9 cellular contexts compared by ENCODE assay signal in the genomic region with DNA sequence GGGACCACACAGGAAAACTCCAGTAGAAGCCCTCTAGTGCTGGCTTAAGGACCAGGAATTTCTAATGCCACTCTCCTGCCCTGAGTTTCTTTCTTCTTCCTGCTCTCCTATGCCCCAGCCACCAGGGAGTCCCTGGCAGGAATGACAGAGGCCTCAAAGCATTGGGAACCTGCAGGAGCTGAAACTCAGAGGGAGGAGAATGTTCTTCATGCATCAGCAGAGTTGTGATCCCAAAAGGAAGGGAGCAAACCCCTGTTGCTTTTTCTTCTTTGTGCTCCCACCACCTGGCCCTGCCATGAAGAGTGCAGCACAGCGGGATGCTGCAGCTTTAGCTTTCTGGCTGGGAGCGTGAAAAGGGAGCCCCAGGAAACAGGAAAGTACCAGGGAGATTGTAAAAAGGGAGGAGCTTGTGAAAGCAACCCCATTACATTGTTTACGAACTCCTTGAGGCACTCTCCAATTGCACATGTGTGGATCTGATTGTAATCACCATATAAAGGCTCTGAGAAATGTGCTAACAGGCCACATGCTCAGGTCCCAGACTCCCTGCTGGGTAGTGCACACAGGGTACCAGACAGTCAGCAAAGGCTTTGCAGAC. TPM values are rescaled to one million over a fixed set of nuclear protein-coding genes. Genes with fewer than 3 reads are reported as not detected.
DNase-seq lines count a peak whose midpoint lies in the region; ATAC-seq and TF ChIP-seq lines count a peak whose summit lies in the region.
"Had no signal": no experiment of that assay in that cellular context is flagged by ENCODE, and none has a peak within 500 bp of the region (broad histone marks: within the 10 kb centered on the region; RNA-seq: fewer than 3 reads in every experiment).

No MANE protein-coding gene starts in this region.

- H3K36me3 ChIP-seq in HCT116 (ENCODE audit: control insufficient read depth in 1 of 2, insufficient read depth in 2 of 2, low read length in 2 of 2), result no peaks in the 10 kb centered on the region

- no peaks in the 10 kb centered on the region for H3K79me2 ChIP-seq in HCT116 (ENCODE audit: insufficient read depth, low read length)

- no peaks in the 10 kb centered on the region for H3K9me3 ChIP-seq in HCT116 (ENCODE audit: control insufficient read depth in 1 of 2, insufficient read depth in 1 of 2, low read depth in 1 of 2, low read length in 2 of 2)

- no TSS peak for BruUV-seq in HCT116 (replicated peaks; lab: Mats Ljungman, UMichigan)

- POLR2A ChIA-PET in HCT116 (lab: Charles Lee), result no interaction called here

- DNase-seq in HCT116 (ENCODE audit: low read depth, low spot score) (no peak), NCI-H2171 treated with DMSO at 0.1 percent for 48 hours (lab: John Stamatoyannopoulos, UW) (peak; percentile 99), ecto neural progenitor cell (ENCODE audit: low spot score) (peak; percentile 56), renal cortical epithelial cell (ENCODE audit: low read depth) (peak; percentile 19), dermis blood vessel endothelial cell (no peak)
- DNase-seq: activated naive CD8-positive, alpha-beta T cell treated with anti-CD3 and anti-CD28 coated beads, Interleukin-2, amount 10 ng/mL, durations not matched to agents 7 days and 5 days had no signal

- no peak for TF ChIP-seq CTCF in HCT116 (IDR thresholded peaks at IDR 0.05 in 2 of 3, conservative IDR thresholded peaks at IDR 0.05 in 1 of 3; ENCODE audit: borderline replicate concordance in 1 of 3, insufficient read depth in 1 of 3, low read depth in 2 of 3, low read length in 2 of 3)

- no peak for TF ChIP-seq POLR2A in HCT116 (IDR thresholded peaks at IDR 0.05; ENCODE audit: borderline replicate concordance, extremely low read depth, insufficient read depth, insufficient read length)

- RAD21 ChIA-PET in HCT116 (lab: Charles Lee; ENCODE audit: low non-redundant PET in 1 of 2, low total read pairs in 2 of 2, uncharacterized antibody in 2 of 2, unreplicated experiment in 2 of 2), result interaction anchor here in 1 of 2 experiments (0.6 kb wide), 1 partner anchor 23 kb away, joined by 3 read pairs; no protein-coding TSS in a partner anchor

- H4K20me1 ChIP-seq in HCT116 (ENCODE audit: insufficient read depth), result no peaks in the 10 kb centered on the region

- no peaks in the 10 kb centered on the region for H3K27me3 ChIP-seq in HCT116 (ENCODE audit: insufficient read depth, low read length)

- H3K27ac ChIP-seq in HCT116 (ENCODE audit: low read depth, low read length), result no peak overlapping the region

- no peak overlapping the region for H3K4me3 ChIP-seq in HCT116 (replicated peaks in 1 of 2; ENCODE audit: low read depth in 1 of 2, low read length in 2 of 2)

- no peak for TF ChIP-seq RAD21 in HCT116 (IDR thresholded peaks at IDR 0.05; ENCODE audit: low read depth)

- H3K4me1 ChIP-seq in HCT116 (ENCODE audit: control insufficient read depth in 1 of 2, insufficient read depth in 2 of 2, low read length in 2 of 2), result peaks cover 4 to 16% of the 10 kb centered on the region in 2 experiments; a peak in 3 of 4 replicates

- ATAC-seq in HCT116 (peak; percentile 60), GM21526 (IDR thresholded peaks at IDR 0.05; ENCODE audit: low FRiP score, unreplicated experiment) (no peak), GM19395 (IDR thresholded peaks at IDR 0.05; ENCODE audit: unreplicated experiment) (no peak)
- ATAC-seq: natural killer cell treated with Interleukin-12 subunit alpha and Interleukin-12 subunit beta and Interleukin-15 and Interleukin-18, amount 100 ng/mL, for 72 hours had no signal

- H2AFZ ChIP-seq in HCT116 (ENCODE audit: low read depth, low read length, poor library complexity, severe bottlenecking), result no peak overlapping the region

- H3K4me2 ChIP-seq in HCT116 (ENCODE audit: low read length), result no peak overlapping the region

- H3K9ac ChIP-seq in HCT116 (ENCODE audit: low read length), result no peak overlapping the region

- intact Hi-C loops in HCT116 (cut with micrococcal nuclease), result loop anchor here (5.0 kb wide), 1 partner anchor 35 kb away; a partner anchor contains a TSS

- H3K9me2 ChIP-seq in HCT116 (ENCODE audit: insufficient read depth), result no peaks in the 10 kb centered on the region

- CTCF ChIA-PET in HCT116 (lab: Charles Lee), result interaction anchor here (1.6 kb wide), 1 partner anchor 10 kb away, joined by 9 read pairs; no protein-coding TSS in a partner anchor

TF ChIP-seq in HCT116, 20 proteins besides CTCF, POLR2A, EP300 and RAD21:
- TF ChIP-seq EZH2 (IDR thresholded peaks at IDR 0.05) (no peak), SRF (IDR thresholded peaks at IDR 0.05; ENCODE audit: low read depth) (no peak), EGR1 (IDR thresholded peaks at IDR 0.05; ENCODE audit: low read depth) (no peak), ZNF274 (IDR thresholded peaks at IDR 0.05; ENCODE audit: low read depth, low read length) (no peak), EZH2phosphoT487 (IDR thresholded peaks at IDR 0.05; ENCODE audit: borderline replicate concordance) (no peak), FOSL1 (IDR thresholded peaks at IDR 0.05; ENCODE audit: low read depth) (no peak), CBX3 (IDR thresholded peaks at IDR 0.05; ENCODE audit: low read depth) (no peak), ELF1 (IDR thresholded peaks at IDR 0.05; ENCODE audit: borderline replicate concordance, low read depth) (no peak), YY1 (IDR thresholded peaks at IDR 0.05; ENCODE audit: extremely low read depth, insufficient replicate concordance, low read depth, low read length) (no peak), TCF7L2 (IDR thresholded peaks at IDR 0.05; ENCODE audit: borderline replicate concordance, extremely low read depth, insufficient read depth, insufficient read length) (no peak), JUND (IDR thresholded peaks at IDR 0.05) (no peak), SIN3A (IDR thresholded peaks at IDR 0.05; ENCODE audit: low read depth) (no peak), ZFX (IDR thresholded peaks at IDR 0.05) (no peak), POLR2AphosphoS5 (IDR thresholded peaks at IDR 0.05; ENCODE audit: low read depth, low read length) (no peak), CEBPB (IDR thresholded peaks at IDR 0.05; ENCODE audit: low read depth) (no peak), SP1 (IDR thresholded peaks at IDR 0.05; ENCODE audit: low read depth) (no peak)
- TF ChIP-seq, protein P1, sequence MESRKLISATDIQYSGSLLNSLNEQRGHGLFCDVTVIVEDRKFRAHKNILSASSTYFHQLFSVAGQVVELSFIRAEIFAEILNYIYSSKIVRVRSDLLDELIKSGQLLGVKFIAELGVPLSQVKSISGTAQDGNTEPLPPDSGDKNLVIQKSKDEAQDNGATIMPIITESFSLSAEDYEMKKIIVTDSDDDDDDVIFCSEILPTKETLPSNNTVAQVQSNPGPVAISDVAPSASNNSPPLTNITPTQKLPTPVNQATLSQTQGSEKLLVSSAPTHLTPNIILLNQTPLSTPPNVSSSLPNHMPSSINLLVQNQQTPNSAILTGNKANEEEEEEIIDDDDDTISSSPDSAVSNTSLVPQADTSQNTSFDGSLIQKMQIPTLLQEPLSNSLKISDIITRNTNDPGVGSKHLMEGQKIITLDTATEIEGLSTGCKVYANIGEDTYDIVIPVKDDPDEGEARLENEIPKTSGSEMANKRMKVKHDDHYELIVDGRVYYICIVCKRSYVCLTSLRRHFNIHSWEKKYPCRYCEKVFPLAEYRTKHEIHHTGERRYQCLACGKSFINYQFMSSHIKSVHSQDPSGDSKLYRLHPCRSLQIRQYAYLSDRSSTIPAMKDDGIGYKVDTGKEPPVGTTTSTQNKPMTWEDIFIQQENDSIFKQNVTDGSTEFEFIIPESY (IDR thresholded peaks at IDR 0.05; ENCODE audit: extremely low read depth, insufficient replicate concordance, low read length), result no peak
- TF ChIP-seq, protein P2, sequence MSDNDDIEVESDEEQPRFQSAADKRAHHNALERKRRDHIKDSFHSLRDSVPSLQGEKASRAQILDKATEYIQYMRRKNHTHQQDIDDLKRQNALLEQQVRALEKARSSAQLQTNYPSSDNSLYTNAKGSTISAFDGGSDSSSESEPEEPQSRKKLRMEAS (IDR thresholded peaks at IDR 0.05), result no peak
- TF ChIP-seq, protein P3, sequence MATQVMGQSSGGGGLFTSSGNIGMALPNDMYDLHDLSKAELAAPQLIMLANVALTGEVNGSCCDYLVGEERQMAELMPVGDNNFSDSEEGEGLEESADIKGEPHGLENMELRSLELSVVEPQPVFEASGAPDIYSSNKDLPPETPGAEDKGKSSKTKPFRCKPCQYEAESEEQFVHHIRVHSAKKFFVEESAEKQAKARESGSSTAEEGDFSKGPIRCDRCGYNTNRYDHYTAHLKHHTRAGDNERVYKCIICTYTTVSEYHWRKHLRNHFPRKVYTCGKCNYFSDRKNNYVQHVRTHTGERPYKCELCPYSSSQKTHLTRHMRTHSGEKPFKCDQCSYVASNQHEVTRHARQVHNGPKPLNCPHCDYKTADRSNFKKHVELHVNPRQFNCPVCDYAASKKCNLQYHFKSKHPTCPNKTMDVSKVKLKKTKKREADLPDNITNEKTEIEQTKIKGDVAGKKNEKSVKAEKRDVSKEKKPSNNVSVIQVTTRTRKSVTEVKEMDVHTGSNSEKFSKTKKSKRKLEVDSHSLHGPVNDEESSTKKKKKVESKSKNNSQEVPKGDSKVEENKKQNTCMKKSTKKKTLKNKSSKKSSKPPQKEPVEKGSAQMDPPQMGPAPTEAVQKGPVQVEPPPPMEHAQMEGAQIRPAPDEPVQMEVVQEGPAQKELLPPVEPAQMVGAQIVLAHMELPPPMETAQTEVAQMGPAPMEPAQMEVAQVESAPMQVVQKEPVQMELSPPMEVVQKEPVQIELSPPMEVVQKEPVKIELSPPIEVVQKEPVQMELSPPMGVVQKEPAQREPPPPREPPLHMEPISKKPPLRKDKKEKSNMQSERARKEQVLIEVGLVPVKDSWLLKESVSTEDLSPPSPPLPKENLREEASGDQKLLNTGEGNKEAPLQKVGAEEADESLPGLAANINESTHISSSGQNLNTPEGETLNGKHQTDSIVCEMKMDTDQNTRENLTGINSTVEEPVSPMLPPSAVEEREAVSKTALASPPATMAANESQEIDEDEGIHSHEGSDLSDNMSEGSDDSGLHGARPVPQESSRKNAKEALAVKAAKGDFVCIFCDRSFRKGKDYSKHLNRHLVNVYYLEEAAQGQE (IDR thresholded peaks at IDR 0.05; ENCODE audit: low read depth), result no peak
- TF ChIP-seq, protein P4, sequence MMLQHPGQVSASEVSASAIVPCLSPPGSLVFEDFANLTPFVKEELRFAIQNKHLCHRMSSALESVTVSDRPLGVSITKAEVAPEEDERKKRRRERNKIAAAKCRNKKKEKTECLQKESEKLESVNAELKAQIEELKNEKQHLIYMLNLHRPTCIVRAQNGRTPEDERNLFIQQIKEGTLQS (IDR thresholded peaks at IDR 0.05), result no peak
TF ChIP-seq in HCT116: peak in this region for 0.

RNA-seq across cellular contexts. Expression of a gene that starts 34.7 kb away (rescaled TPM):
- total RNA-seq in HCT116 (2021; ENCODE audit: unreplicated experiment) (259 TPM), renal cortical epithelial cell (131 and 138 TPM in 2 replicates), dermis blood vessel endothelial cell (269 and 390 TPM in 2 replicates)
- polyA plus RNA-seq in HCT116 (2012), result 302 and 317 TPM in 2 replicates

RNA-seq across cellular contexts. Expression of a gene that starts 39.1 kb away (rescaled TPM):
- total RNA-seq in HCT116 (2021; ENCODE audit: unreplicated experiment) (93.4 TPM), renal cortical epithelial cell (30.6 and 50.1 TPM in 2 replicates), dermis blood vessel endothelial cell (28.8 and 39.6 TPM in 2 replicates)
- polyA plus RNA-seq in HCT116 (2012), result 63.5 and 78.6 TPM in 2 replicates

Comparison
In these comparisons a context has a peak if more than half of its experiments do, and no peak if none do; other contexts are left out.
1. DNase-seq: peak in NCI-H2171 treated with DMSO at 0.1 percent for 48 hours (single experiment), ecto neural progenitor cell (single experiment) and renal cortical epithelial cell (single experiment); none in HCT116 (single experiment) and dermis blood vessel endothelial cell (single experiment).